Comparison of ENCODE assay signal across 7 cellular contexts in the genomic region with DNA sequence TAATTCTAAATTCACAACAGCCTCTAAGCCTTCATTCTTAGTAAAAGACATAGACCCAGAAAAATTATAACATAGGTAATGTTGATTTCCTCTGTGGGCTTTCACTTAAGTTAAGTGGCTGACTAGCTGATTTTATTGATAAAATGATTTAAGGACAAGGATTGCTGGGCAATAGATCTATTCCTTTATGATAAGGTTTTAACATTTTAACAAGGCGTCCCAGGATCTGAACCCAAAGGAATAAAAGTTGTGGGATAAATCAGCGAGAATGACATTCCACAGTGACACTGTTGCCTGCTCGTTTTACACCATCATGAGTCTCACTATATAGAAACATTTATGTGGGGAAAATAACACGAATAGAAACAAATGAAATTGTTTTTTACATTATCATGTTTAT.
"Had no signal": no experiment of that assay in that cellular context is flagged by ENCODE, and none has a peak within 500 bp of the region (broad histone marks: within the 10 kb centered on the region; RNA-seq: fewer than 3 reads in every experiment).

No MANE protein-coding gene starts in this region.

- H3K4me3 Mint-ChIP-seq: GM23338, H9, HFFc6 had no signal

- DNase-seq: GM23248, GOT3, H7, H9, HCEC 1CT, HFFc6 had no signal

- H3K4me1 Mint-ChIP-seq: GM23338, H9 had no signal

- H3K9me3 Mint-ChIP-seq: GM23338, H9 had no signal

- H3K27ac Mint-ChIP-seq: GM23338, H9, HFFc6 had no signal
